23 cellular contexts compared by ENCODE assay signal in genomic region chrX:69948398-69948797, GRCh38.
"Had no signal": no experiment of that assay in that cellular context is flagged by ENCODE, and none has a peak within 500 bp of the region (broad histone marks: within the 10 kb centered on the region; RNA-seq: fewer than 3 reads in every experiment).

No MANE protein-coding gene starts in this region.

- H3K9me3 ChIP-seq: esophagus squamous epithelium, neutrophil, pancreas, testis had no signal

- ATAC-seq: effector memory CD8-positive, alpha-beta T cell; left lobe of liver; natural killer cell; pancreas; sciatic nerve; stimulated activated memory B cell treated with anti-CD40 and anti-IgM and Interleukin-4, amounts not matched to agents 10 μg/mL and 1 μg/mL and 100 μg/mL, for 72 hours; stimulated activated naive CD8-positive, alpha-beta T cell treated with anti-CD3 and anti-CD28 coated beads, Interleukin-15, Interleukin-2, amounts not matched to agents 100 U/mL and 50 U/mL, for 24 hours had no signal

- H3K36me3 ChIP-seq: esophagus squamous epithelium, neutrophil, pancreas, tibial artery had no signal

- DNase-seq: cortex of kidney; effector memory CD8-positive, alpha-beta T cell; erythroblast; esophagus squamous epithelium; foreskin melanocyte; kidney; natural killer cell; pancreas; stimulated activated CD4-positive, alpha-beta T cell treated with anti-CD3 and anti-CD28 coated beads, Interleukin-12 subunit alpha, Interleukin-12 subunit beta, amount 100 ng/mL, for 4 hours; stimulated activated CD4-positive, alpha-beta T cell treated with anti-CD3 and anti-CD28 coated beads, Interleukin-2, amount 100 ng/mL, for 24 hours; stimulated activated CD4-positive, alpha-beta T cell treated with anti-CD3 and anti-CD28 coated beads, Interleukin-4, amount 100 ng/mL, for 4 hours; stimulated activated naive CD8-positive, alpha-beta T cell treated with anti-CD3 and anti-CD28 coated beads, Interleukin-15, Interleukin-2, amounts not matched to agents 100 U/mL and 50 U/mL, for 24 hours; substantia nigra; testis; tibial artery had no signal

- H3K27me3 ChIP-seq: esophagus squamous epithelium, hepatocyte, neutrophil, testis, tibial artery had no signal

- FAIRE-seq: endometrium, kidney, pancreas had no signal

- H3K4me3 ChIP-seq: esophagus squamous epithelium, hepatocyte, lung, pancreas, smooth muscle cell, testis, tibial artery had no signal

- H3K4me1 ChIP-seq: esophagus squamous epithelium, pancreas, testis, tibial artery had no signal

- H3K27ac ChIP-seq: esophagus squamous epithelium, hepatocyte, neutrophil, pancreas, testis, tibial artery had no signal
